Comparison of ENCODE assay signal across 8 cellular contexts in the genomic region with DNA sequence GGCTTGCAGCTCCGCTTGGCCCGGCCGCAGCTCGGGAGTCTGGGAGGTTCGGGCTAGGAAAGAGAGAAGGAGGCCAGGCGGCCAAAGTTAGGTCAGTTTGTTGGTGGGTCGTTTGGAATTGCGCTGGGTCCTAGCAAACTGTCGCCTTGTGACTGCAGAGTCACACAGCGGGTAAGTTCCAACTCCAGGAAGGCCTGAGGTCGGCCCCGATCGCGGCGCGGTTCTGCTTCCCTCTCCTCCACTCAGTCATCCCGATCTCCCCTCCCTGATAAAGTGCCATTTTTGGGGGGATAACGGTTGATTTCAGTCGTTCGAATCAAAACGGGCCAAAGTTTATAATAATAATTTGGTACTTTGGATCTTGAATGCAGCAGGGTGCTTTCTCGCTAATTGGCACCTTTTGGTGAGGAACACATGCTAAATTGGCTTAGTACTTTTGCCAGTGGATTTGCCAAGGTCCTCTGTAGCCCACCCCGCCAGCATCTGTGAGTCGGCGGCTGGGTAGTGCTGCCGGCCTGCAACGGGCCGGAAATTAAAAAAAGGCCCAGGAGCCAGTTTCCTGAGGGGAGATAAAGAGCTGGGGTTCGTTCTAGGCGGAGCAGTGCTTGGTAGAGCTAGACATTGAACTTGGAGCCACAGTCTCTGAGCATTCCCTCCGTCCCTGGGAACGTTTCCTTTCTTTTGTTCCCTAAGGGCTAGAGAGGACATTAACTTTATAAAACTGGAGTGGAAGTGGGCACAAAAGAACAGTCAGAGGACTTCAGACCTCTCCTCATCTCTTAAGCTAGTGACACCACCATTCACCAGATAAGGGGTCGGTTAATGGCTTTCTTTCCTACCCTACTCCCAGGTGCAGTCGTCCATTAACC. TPM values are rescaled to one million over a fixed set of nuclear protein-coding genes. Genes with fewer than 3 reads are reported as not detected.
DNase-seq lines count a peak whose midpoint lies in the region; ATAC-seq and TF ChIP-seq lines count a peak whose summit lies in the region.

No MANE protein-coding gene starts in this region.

- H3K4me1 ChIP-seq in colonic mucosa (peaks cover 12% of the 10 kb centered on the region), mesenchymal stem cell (ENCODE audit: control insufficient read depth, insufficient read depth, low read depth, low read length) (peaks cover 19% of the 10 kb centered on the region), tibial artery (peaks cover 0 to 42% (median 31%) of the 10 kb centered on the region in 4 donors)

- peak overlapping the region; percentile 51 to 98 for H3K4ac ChIP-seq in mesenchymal stem cell (ENCODE audit: low read depth in 1 of 2, low read length in 2 of 2)

- peak overlapping the region; percentile 92 for H3K4me2 ChIP-seq in SU-DHL-6 (ENCODE audit: low read depth, low read length, poor library complexity, severe bottlenecking)
- peak overlapping the region; percentile 85 for H3K4me2 ChIP-seq in mesenchymal stem cell (ENCODE audit: low read length, poor library complexity, severe bottlenecking)

- peaks cover 57% of the 10 kb centered on the region for H3K79me2 ChIP-seq in SU-DHL-6 (ENCODE audit: insufficient read depth, low read length)

- DNase-seq in EL (peak; percentile 49), colonic mucosa (peak; percentile 50), mesenchymal stem cell (peak; percentile 51), tibial artery (peak in 1 of 2 donors; percentile 20), DMS114 treated with DMSO at 0.1 percent for 48 hours (lab: John Stamatoyannopoulos, UW; ENCODE audit: unreplicated experiment) (no peak)

- TF ChIP-seq CTCF in SU-DHL-6 (IDR thresholded peaks at IDR 0.05; ENCODE audit: insufficient read depth, low read length, poor library complexity, severe bottlenecking) (no peak), colonic mucosa (IDR thresholded peaks at IDR 0.05) (no peak), tibial artery (IDR thresholded peaks at IDR 0.05) (no peak)

- H2BK120ac ChIP-seq in mesenchymal stem cell (ENCODE audit: low read depth, low read length): peak overlapping the region; percentile 78

- peak overlapping the region in 1 of 2 experiments; percentile 26 for H3K14ac ChIP-seq in mesenchymal stem cell (ENCODE audit: low read length in 2 of 2)

- no peaks in the 10 kb centered on the region for H3K79me1 ChIP-seq in mesenchymal stem cell (replicated peaks; ENCODE audit: low read length, poor library complexity, severe bottlenecking)

- peaks cover 13% of the 10 kb centered on the region; the same call in 1 of the 2 replicates for H4K20me1 ChIP-seq in SU-DHL-6 (ENCODE audit: low read depth, low read length)

- no peaks in the 10 kb centered on the region for H3F3A ChIP-seq in SU-DHL-6 (ENCODE audit: insufficient read depth)

- intact Hi-C loops in colonic mucosa (cut with DNase I) (no loop called here), tibial artery (cut with DNase I; ENCODE audit: low total_unique reads) (no loop called here)

- 2% methylated on average over 25 of the region's 34 CpGs for WGBS in mesenchymal stem cell

- no peaks in the 10 kb centered on the region for H3K9me3 ChIP-seq in SU-DHL-6 (ENCODE audit: insufficient read depth, low read length)
- no peaks in the 10 kb centered on the region for H3K9me3 ChIP-seq in colonic mucosa
- H3K9me3 ChIP-seq in mesenchymal stem cell (ENCODE audit: control insufficient read depth, low read length): no peaks in the 10 kb centered on the region
- no peaks in the 10 kb centered on the region for H3K9me3 ChIP-seq in tibial artery

- peak overlapping the region; percentile 88 to 99 for H3K18ac ChIP-seq in mesenchymal stem cell (ENCODE audit: low read depth in 1 of 2, low read length in 2 of 2)

- H3K23ac ChIP-seq in mesenchymal stem cell (ENCODE audit: low read length in 2 of 2): peak overlapping the region; percentile 74 to 91

- H2BK5ac ChIP-seq in mesenchymal stem cell (ENCODE audit: low read depth, low read length, poor library complexity, severe bottlenecking): peak overlapping the region; percentile 95

- H3K27me3 ChIP-seq in SU-DHL-6 (ENCODE audit: low read length) (no peaks in the 10 kb centered on the region), colonic mucosa (no peaks in the 10 kb centered on the region), mesenchymal stem cell (ENCODE audit: control insufficient read depth in 1 of 2, insufficient read depth in 1 of 2, low read length in 2 of 2) (no peaks in the 10 kb centered on the region), tibial artery (no peaks in the 10 kb centered on the region)

- H2AK5ac ChIP-seq in mesenchymal stem cell (ENCODE audit: low read length, severe bottlenecking): peak overlapping the region; percentile 67

- H3K9ac ChIP-seq in SU-DHL-6 (ENCODE audit: low read length) (peak overlapping the region; percentile 90), colonic mucosa (ENCODE audit: low read depth in 2 of 2, low read length in 2 of 2) (peak overlapping the region; percentile 83 to 92), mesenchymal stem cell (ENCODE audit: low read length) (peak overlapping the region; percentile 100)

- H3K9me2 ChIP-seq in SU-DHL-6 (replicated peaks; ENCODE audit: insufficient read depth, low read length): no peaks in the 10 kb centered on the region

- H3K36me3 ChIP-seq in SU-DHL-6 (ENCODE audit: low read length) (no peaks in the 10 kb centered on the region), colonic mucosa (no peaks in the 10 kb centered on the region), mesenchymal stem cell (ENCODE audit: control insufficient read depth in 1 of 2, insufficient read depth in 2 of 2, low read depth in 1 of 2, low read length in 2 of 2) (peaks cover 0 to 23% of the 10 kb centered on the region in 2 experiments), tibial artery (no peaks in the 10 kb centered on the region)

- ATAC-seq in HG02571 (IDR thresholded peaks at IDR 0.05; ENCODE audit: unreplicated experiment) (peak; percentile 9), HG02970 (IDR thresholded peaks at IDR 0.05; ENCODE audit: low FRiP score, unreplicated experiment) (no peak)

- no peak overlapping the region for H4K8ac ChIP-seq in mesenchymal stem cell (ENCODE audit: low read length)

- H3K4me3 ChIP-seq in SU-DHL-6 (ENCODE audit: insufficient read depth, low read length, poor library complexity, severe bottlenecking): peak overlapping the region; percentile 72
- peak overlapping the region; percentile 92 for H3K4me3 ChIP-seq in colonic mucosa
- H3K4me3 ChIP-seq in mesenchymal stem cell (ENCODE audit: insufficient read depth in 1 of 2, low read depth in 1 of 2, low read length in 2 of 2): peak overlapping the region; percentile 93 to 96
- H3K4me3 ChIP-seq in tibial artery: peak overlapping the region; percentile 63 to 90

- H3K27ac ChIP-seq in SU-DHL-6 (ENCODE audit: low read depth, low read length): peak overlapping the region; percentile 63
- H3K27ac ChIP-seq in colonic mucosa: peak overlapping the region; percentile 89
- H3K27ac ChIP-seq in mesenchymal stem cell (ENCODE audit: low read length, poor library complexity, severe bottlenecking): peak overlapping the region; percentile 83
- H3K27ac ChIP-seq in tibial artery: peak overlapping the region; percentile 89 to 95

- peak overlapping the region; percentile 77 for H4K91ac ChIP-seq in mesenchymal stem cell (ENCODE audit: low read length)

- H2BK15ac ChIP-seq in mesenchymal stem cell (ENCODE audit: low read depth, poor library complexity, severe bottlenecking): no peak overlapping the region

- H2AFZ ChIP-seq in SU-DHL-6 (ENCODE audit: low read depth, low read length, severe bottlenecking) (peak overlapping the region; percentile 19), mesenchymal stem cell (ENCODE audit: low read depth, low read length) (no peak overlapping the region)

- H2BK12ac ChIP-seq in mesenchymal stem cell (ENCODE audit: low read length in 2 of 2): no peak overlapping the region

RNA-seq across cellular contexts. Expression of gene UBE2L3, which starts 0.9 kb away (rescaled TPM):
- total RNA-seq in colonic mucosa: 10 to 100 TPM; 56.8 to 78.7 TPM
- polyA plus RNA-seq in mesenchymal stem cell (2013, experiment 1 of 2): 121 TPM
- 121 TPM for polyA plus RNA-seq in mesenchymal stem cell (2013, experiment 2 of 2)

RNA-seq across cellular contexts. Expression of gene RIMBP3C, which starts 17.2 kb away (rescaled TPM):
- under 1 TPM in 1 of 2 donors, not detected in 1; 0.07 TPM for total RNA-seq in colonic mucosa
- polyA plus RNA-seq in mesenchymal stem cell (2013, experiment 1 of 2): 0.11 TPM
- 0.11 TPM for polyA plus RNA-seq in mesenchymal stem cell (2013, experiment 2 of 2)
